14 cellular contexts compared by ENCODE assay signal in genomic region chr15:28854578-28854977, GRCh38. TPM values are rescaled to one million over a fixed set of nuclear protein-coding genes. Genes with fewer than 3 reads are reported as not detected.
"Had no signal": no experiment of that assay in that cellular context is flagged by ENCODE, and none has a peak within 500 bp of the region (broad histone marks: within the 10 kb centered on the region; RNA-seq: fewer than 3 reads in every experiment).

No MANE protein-coding gene starts in this region.

RNA-seq across cellular contexts. Expression of gene GOLGA6L7, which starts 6.1 kb away (rescaled TPM):
- total RNA-seq: stomach, subcutaneous adipose tissue, suprapubic skin, temporal lobe, thoracic aorta, thyroid gland, tibial nerve, transverse colon, upper lobe of left lung, upper lobe of right lung, ureter, urinary bladder, uterus, vagina had no signal
- polyA plus RNA-seq: stomach, urinary bladder had no signal
